ENCODE assay signal across 8 cellular contexts in genomic region chr17:45046536-45047125, GRCh38. TPM values are rescaled to one million over a fixed set of nuclear protein-coding genes. Genes with fewer than 3 reads are reported as not detected.
DNase-seq lines count a peak whose midpoint lies in the region; ATAC-seq, FAIRE-seq and TF ChIP-seq lines count a peak whose summit lies in the region.
"Had no signal": no experiment of that assay in that cellular context is flagged by ENCODE, and none has a peak within 500 bp of the region (broad histone marks: within the 10 kb centered on the region; RNA-seq: fewer than 3 reads in every experiment).

No MANE protein-coding gene starts in this region.

- TSS peak; percentile 26 for BruUV-seq in GM12878 (replicated peaks; lab: Mats Ljungman, UMichigan)

- TF ChIP-seq CTCF in GM12878 (IDR thresholded peaks at IDR 0.05 in 2 of 3, conservative IDR thresholded peaks at IDR 0.05 in 1 of 3; ENCODE audit: control insufficient read depth in 2 of 3, extremely low read depth in 1 of 3, insufficient read depth in 1 of 3, low read depth in 3 of 3, low read length in 3 of 3) (no peak), osteoblast (IDR thresholded peaks at IDR 0.05; ENCODE audit: extremely low read depth, low read depth, low read length) (no peak)

- 97% methylated on average over 6 of the region's 9 CpGs for WGBS in HUES64
- WGBS in GM12878 (ENCODE audit: insufficient coverage, insufficient replicate concordance, low lambda C conversion rate, missing lambda C conversion rate): 43% methylated on average over 4 of the region's 9 CpGs

- no peak for TF ChIP-seq POLR2A in GM12878 (IDR thresholded peaks at IDR 0.05; ENCODE audit: low read depth, low read length)

- RAD21 ChIA-PET in GM12878 (lab: Charles Lee; ENCODE audit: unreplicated experiment): interaction anchor here (0.6 to 2.1 kb wide), 4 partner anchors 15 to 1500 kb away, joined by 3 to 8 read pairs (median 4); partner anchors contain the start of genes ETV4 and NMT1

- intact Hi-C loops in GM12878 (cut with micrococcal nuclease; ENCODE audit: unreplicated experiment): loop anchor here (2.0 kb wide), 1 partner anchor 16 kb away; no protein-coding TSS in a partner anchor

- no peaks in the 10 kb centered on the region for H3K36me3 ChIP-seq in HUES64 (ENCODE audit: insufficient read depth, low read length)
- H3K36me3 ChIP-seq in GM12878 (ENCODE audit: control insufficient read depth in 2 of 2, insufficient read depth in 2 of 2, low read length in 1 of 2): peaks cover 0 to 1% of the 10 kb centered on the region in 2 experiments; a peak in 1 of 4 replicates
- H3K36me3 ChIP-seq in osteoblast (ENCODE audit: insufficient read depth, low read length): no peaks in the 10 kb centered on the region

- POLR2A ChIA-PET in GM12878 (lab: Charles Lee): interaction anchor here (0.7 to 7.1 kb wide), 10 partner anchors 7 to 500 kb away, joined by 3 to 119 read pairs (median 6); partner anchors contain the start of genes HEXIM2 and NMT1

- H2AFZ ChIP-seq in GM12878 (ENCODE audit: control insufficient read depth, low read depth, low read length) (no peak overlapping the region), osteoblast (ENCODE audit: low read length) (no peak overlapping the region)

- TF ChIP-seq EP300 in GM12878 (IDR thresholded peaks at IDR 0.05; ENCODE audit: borderline replicate concordance in 1 of 2, control insufficient read depth in 1 of 2, low read depth in 2 of 2, low read length in 2 of 2): no peak

- H3K27me3 ChIP-seq in HUES64 (ENCODE audit: insufficient read depth, low read length): no peaks in the 10 kb centered on the region
- no peaks in the 10 kb centered on the region for H3K27me3 ChIP-seq in GM12878 (replicated peaks in 1 of 2; ENCODE audit: control insufficient read depth in 2 of 2, insufficient read depth in 2 of 2, low read length in 1 of 2)
- no peaks in the 10 kb centered on the region for H3K27me3 ChIP-seq in osteoblast (ENCODE audit: insufficient read depth, low read length)
- H3K27me3 ChIP-seq: spleen had no signal

- TF ChIP-seq RAD21 in GM12878 (IDR thresholded peaks at IDR 0.05; ENCODE audit: insufficient read depth, low read depth, low read length): no peak

- H3K27ac ChIP-seq in HUES64 (ENCODE audit: low read depth, low read length) (0 out of 2 replicates have a peak overlapping the region, but pooled peaks have one; percentile 45), GM12878 (ENCODE audit: control insufficient read depth, insufficient read depth) (peak overlapping the region; percentile 68), osteoblast (ENCODE audit: low read depth, low read length) (peak overlapping the region; percentile 46)
- H3K27ac ChIP-seq: spleen had no signal

- SMC1A ChIA-PET in GM12878 (lab: Charles Lee; ENCODE audit: uncharacterized antibody, unreplicated experiment): interaction anchor here (0.6 to 3.0 kb wide), 10 partner anchors 8 to 126 kb away, joined by 3 to 10 read pairs (median 4); no protein-coding TSS in a partner anchor

- in situ Hi-C loops in GM12878 (cut with MboI): no loop called here

- H3K79me2 ChIP-seq in GM12878 (ENCODE audit: control insufficient read depth, insufficient read depth, low read length): peaks cover 54% of the 10 kb centered on the region
- peaks cover 82% of the 10 kb centered on the region for H3K79me2 ChIP-seq in osteoblast (ENCODE audit: insufficient read depth, low read length)

- H3K9me3 ChIP-seq in HUES64 (ENCODE audit: insufficient read depth, low read depth, low read length): no peaks in the 10 kb centered on the region
- H3K9me3 ChIP-seq in GM12878 (replicated peaks; ENCODE audit: control insufficient read depth, insufficient read depth, low read length): no peaks in the 10 kb centered on the region
- no peaks in the 10 kb centered on the region for H3K9me3 ChIP-seq in osteoblast (ENCODE audit: low read depth, low read length)
- H3K9me3 ChIP-seq: spleen had no signal

- peak; percentile 39 for ATAC-seq in GM12878
- ATAC-seq in HG03280 (IDR thresholded peaks at IDR 0.05; ENCODE audit: unreplicated experiment): no peak

- peak; percentile 25 for DNase-seq in EH (ENCODE audit: low read depth)
- DNase-seq in GM12878 (ENCODE audit: low read depth, low spot score): peak; percentile 68
- peak; percentile 69 for DNase-seq in osteoblast (ENCODE audit: insufficient read length, low spot score, missing footprints)
- DNase-seq in NCI-H1092 (lab: John Stamatoyannopoulos, UW): no peak
- DNase-seq in mucosa of gallbladder (ENCODE audit: low spot score): no peak
- DNase-seq: spleen had no signal

- peak overlapping the region; percentile 58; the same call in 1 of the 2 replicates for H3K4me2 ChIP-seq in GM12878 (ENCODE audit: control insufficient read depth, insufficient read depth)
- H3K4me2 ChIP-seq in osteoblast (ENCODE audit: insufficient read depth, low read length): peak overlapping the region; percentile 38

- CTCF ChIA-PET in GM12878 (lab: Yijun Ruan, JAX): interaction anchor here (0.6 to 6.1 kb wide), 9 partner anchors 9 to 260 kb away, joined by 3 to 58 read pairs (median 4); no protein-coding TSS in a partner anchor

- FAIRE-seq in GM12878 (lab: Jason Lieb, UNC): no peak

- no peak overlapping the region for H3K4me3 ChIP-seq in HUES64 (ENCODE audit: low read length)
- H3K4me3 ChIP-seq in GM12878: no peak overlapping the region
- H3K4me3 ChIP-seq in osteoblast (ENCODE audit: insufficient read depth, low read length): no peak overlapping the region
- H3K4me3 ChIP-seq: spleen had no signal

- no peaks in the 10 kb centered on the region for H4K20me1 ChIP-seq in GM12878 (ENCODE audit: control insufficient read depth, insufficient read depth)
- H4K20me1 ChIP-seq in osteoblast (ENCODE audit: insufficient read depth, low read length): peaks cover 19% of the 10 kb centered on the region

- H3K4me1 ChIP-seq in HUES64 (ENCODE audit: insufficient read depth, low read length): peaks cover 9% of the 10 kb centered on the region
- H3K4me1 ChIP-seq in GM12878 (ENCODE audit: control insufficient read depth, insufficient read depth, low read length): peaks cover 9% of the 10 kb centered on the region
- peaks cover 39% of the 10 kb centered on the region for H3K4me1 ChIP-seq in osteoblast (ENCODE audit: insufficient read depth, low read length)

- H3K9ac ChIP-seq in HUES64 (ENCODE audit: low read depth, low read length): no peak overlapping the region; the same call in 1 of the 2 replicates
- H3K9ac ChIP-seq in GM12878 (ENCODE audit: control insufficient read depth, insufficient read depth, low read length): peak overlapping the region; percentile 28

TF ChIP-seq in GM12878, 131 proteins besides CTCF, POLR2A, EP300 and RAD21 (continues in another document):
- no peak for TF ChIP-seq ZNF274 (IDR thresholded peaks at IDR 0.05; ENCODE audit: insufficient read depth, insufficient read length)

RNA-seq across cellular contexts. Expression of gene DCAKD, which starts 4.8 kb away (rescaled TPM):
- 35.0 TPM for polyA plus RNA-seq in HUES64 (2013, experiment 1 of 2)
- polyA plus RNA-seq in HUES64 (2013, experiment 2 of 2): 37.5 TPM
- 35.2 and 43.0 TPM in 2 replicates for total RNA-seq in GM12878 (2013; cell fraction: nucleolus; rRNA removed)
- total RNA-seq in GM12878 (2014; rRNA removed) (49.4 and 62.7 TPM in 2 replicates), GM12878 (2014; rRNA removed; fragmentation: Illumina TruSeq; extraction: Trizol) (23.0 and 27.9 TPM in 2 replicates), GM12878 (2021) (44.4 and 45.8 TPM in 2 replicates), osteoblast (34.5 and 39.1 TPM in 2 replicates), mucosa of gallbladder (38.3 TPM)
- 11.7 TPM for polyA plus RNA-seq in GM12878 (2011; ENCODE audit: low read depth)
- polyA plus RNA-seq in GM12878 (2011; rRNA removed) (14.1 and 32.8 TPM in 2 replicates), GM12878 (2014; fragmentation: Illumina TruSeq; extraction: Trizol) (18.9 and 21.5 TPM in 2 replicates), GM12878 (2014; fragmentation: Nextera tagmentation; extraction: Ambion mirVana) (10 to 100 TPM; 11.6 to 11.7 TPM), GM12878 (2014; rRNA removed) (45.7 and 46.5 TPM in 2 replicates), GM12878 (2016; fragmentation: Nextera tagmentation; extraction: Ambion mirVana) (10 to 100 TPM; 43.8 to 46.1 TPM)
- 55.7 and 60.8 TPM in 2 replicates for polyA plus RNA-seq in GM12878 (2011; cell fraction: cytosol; rRNA removed)
- polyA plus RNA-seq in GM12878 (2011; cell fraction: nucleus; rRNA removed): 57.5 and 71.0 TPM in 2 replicates
- 26.3 and 28.2 TPM in 2 replicates for polyA plus RNA-seq in GM12878 (2012)
- polyA minus RNA-seq in GM12878 (2011; rRNA and poly(A)+ RNA removed): 29.1 and 56.8 TPM in 2 replicates
- polyA minus RNA-seq in GM12878 (2011; cell fraction: cytosol; rRNA and poly(A)+ RNA removed): 22.7 and 27.9 TPM in 2 replicates
- polyA minus RNA-seq in GM12878 (2011; cell fraction: nucleus; rRNA and poly(A)+ RNA removed): 21.2 and 26.2 TPM in 2 replicates

RNA-seq across cellular contexts. Expression of gene NMT1, which starts 14.5 kb away (rescaled TPM):
- polyA plus RNA-seq in HUES64 (2013, experiment 1 of 2): 84.4 TPM
- polyA plus RNA-seq in HUES64 (2013, experiment 2 of 2): 93.9 TPM
- total RNA-seq in GM12878 (2013; cell fraction: nucleolus; rRNA removed): 95.0 and 103 TPM in 2 replicates
- total RNA-seq in GM12878 (2014; rRNA removed): 118 and 121 TPM in 2 replicates
- 391 and 395 TPM in 2 replicates for total RNA-seq in GM12878 (2014; rRNA removed; fragmentation: Illumina TruSeq; extraction: Trizol)
- 204 and 223 TPM in 2 replicates for total RNA-seq in GM12878 (2021)
- 42.9 TPM for polyA plus RNA-seq in GM12878 (2011; ENCODE audit: low read depth)
- 116 and 138 TPM in 2 replicates for polyA plus RNA-seq in GM12878 (2011; rRNA removed)
- polyA plus RNA-seq in GM12878 (2011; cell fraction: cytosol; rRNA removed): 65.2 and 75.7 TPM in 2 replicates
- polyA plus RNA-seq in GM12878 (2011; cell fraction: nucleus; rRNA removed): 129 and 147 TPM in 2 replicates
- 87.9 and 96.7 TPM in 2 replicates for polyA plus RNA-seq in GM12878 (2012)
- 80.7 and 216 TPM in 2 replicates for polyA plus RNA-seq in GM12878 (2014; fragmentation: Illumina TruSeq; extraction: Trizol)
- polyA plus RNA-seq in GM12878 (2014; fragmentation: Nextera tagmentation; extraction: Ambion mirVana): 100 to 1,000 TPM; 282 to 342 TPM
- polyA plus RNA-seq in GM12878 (2014; rRNA removed): 96.7 and 112 TPM in 2 replicates
- polyA plus RNA-seq in GM12878 (2016; fragmentation: Nextera tagmentation; extraction: Ambion mirVana): 100 to 1,000 TPM; 221 to 226 TPM
- 62.4 and 90.4 TPM in 2 replicates for polyA minus RNA-seq in GM12878 (2011; rRNA and poly(A)+ RNA removed)
- 128 and 150 TPM in 2 replicates for polyA minus RNA-seq in GM12878 (2011; cell fraction: cytosol; rRNA and poly(A)+ RNA removed)
- 33.1 and 219 TPM in 2 replicates for polyA minus RNA-seq in GM12878 (2011; cell fraction: nucleus; rRNA and poly(A)+ RNA removed)
- total RNA-seq in osteoblast: 51.8 and 66.6 TPM in 2 replicates
- total RNA-seq in mucosa of gallbladder: 109 TPM

Comparison
In these comparisons a context has a peak if more than half of its experiments do, and no peak if none do; other contexts are left out.
1. DNase-seq: peak in EH (single experiment), GM12878 (single experiment) and osteoblast (single experiment); none in NCI-H1092 (single experiment) and mucosa of gallbladder (single experiment).
2. Peak in every context shown above with its lines, with median percentiles within 50 percentile points of each other: H3K27ac ChIP-seq.